Comparison of ENCODE assay signal across 8 cellular contexts in genomic region chr6:37134622-37135191, GRCh38. TPM values are rescaled to one million over a fixed set of nuclear protein-coding genes. Genes with fewer than 3 reads are reported as not detected.
A peak's percentile ranks its signal among the peaks of the same experiment; 100 is the strongest.
DNase-seq lines count a peak whose midpoint lies in the region; ATAC-seq and TF ChIP-seq lines count a peak whose summit lies in the region.

No MANE protein-coding gene starts in this region.

- DNase-seq in activated CD4-positive, alpha-beta T cell treated with anti-CD3 and anti-CD28 coated beads, Interleukin-2, amount 50 U/mL, for 1 hour: peak; percentile 18
- no peak for DNase-seq in activated CD4-positive, alpha-beta T cell treated with anti-CD3 and anti-CD28 coated beads for 48 hours
- DNase-seq in adipocyte (ENCODE audit: low read depth) (peak; percentile 95), stomach (peak; percentile 67), NCI-H1417 (lab: John Stamatoyannopoulos, UW) (no peak), NCI-H1092 (lab: John Stamatoyannopoulos, UW) (no peak)

- 16 to 34% (median 29%) methylated on average over 8 of the region's 8 CpGs for WGBS in stomach, 5 donors

- TF ChIP-seq EP300 in stomach (IDR thresholded peaks at IDR 0.05): peak; percentile 8

- no peaks in the 10 kb centered on the region for H3K36me3 ChIP-seq in adipocyte (ENCODE audit: control insufficient read depth, insufficient read depth, low read length, severe bottlenecking)
- no peaks in the 10 kb centered on the region for H3K36me3 ChIP-seq in stomach

- H3K4me1 ChIP-seq in adipocyte (ENCODE audit: control insufficient read depth, insufficient read depth, low read length) (peaks cover 74% of the 10 kb centered on the region), stomach (peaks cover 44 to 79% (median 66%) of the 10 kb centered on the region in 4 donors)

- peak overlapping the region; percentile 84 to 92 (median 90) for H3K27ac ChIP-seq in stomach

- H3K4me3 ChIP-seq in adipocyte (ENCODE audit: low read length): peak overlapping the region; percentile 2
- peak overlapping the region; percentile 15; the same call in 1 of the 2 replicates for H3K4me3 ChIP-seq in iPS-18c (ENCODE audit: insufficient read depth, low read depth, low read length)
- no peak overlapping the region for H3K4me3 ChIP-seq in stomach

- H3K9me3 ChIP-seq in adipocyte (ENCODE audit: control insufficient read depth, low read length): no peaks in the 10 kb centered on the region
- H3K9me3 ChIP-seq in iPS-18c (ENCODE audit: control insufficient read depth, insufficient read depth, low read length): no peaks in the 10 kb centered on the region
- H3K9me3 ChIP-seq in stomach: no peaks in the 10 kb centered on the region

- no peaks in the 10 kb centered on the region for H3K27me3 ChIP-seq in adipocyte (replicated peaks; ENCODE audit: control insufficient read depth, insufficient read depth, low read length)
- H3K27me3 ChIP-seq in stomach: no peaks in the 10 kb centered on the region

- no peak for TF ChIP-seq CTCF in stomach (IDR thresholded peaks at IDR 0.05)

- intact Hi-C loops in stomach (cut with DNase I; ENCODE audit: low total_unique reads): no loop called here

- peak overlapping the region; percentile 71 for H3K9ac ChIP-seq in adipocyte (ENCODE audit: low read length)

- TF ChIP-seq POLR2A in stomach (IDR thresholded peaks at IDR 0.05): no peak

- no peak for ATAC-seq in GM19452 (IDR thresholded peaks at IDR 0.05; ENCODE audit: unreplicated experiment)

RNA-seq across cellular contexts. Expression of gene PIM1, which starts 35.2 kb away (rescaled TPM):
- 10 to 100 TPM in 4 of 5 donors, 1 to 10 TPM in 1; 9.8 to 52.9 (median 16.9) TPM for total RNA-seq in stomach
- polyA plus RNA-seq in stomach: 10 to 100 TPM; 19.9 to 59.1 (median 25.5) TPM

Comparison
In these comparisons a context has a peak if more than half of its experiments do, and no peak if none do; other contexts are left out.
1. DNase-seq: peak in activated CD4-positive, alpha-beta T cell treated with anti-CD3 and anti-CD28 coated beads, Interleukin-2, amount 50 U/mL, for 1 hour (single experiment), adipocyte (single experiment) and stomach (single experiment); none in activated CD4-positive, alpha-beta T cell treated with anti-CD3 and anti-CD28 coated beads for 48 hours (single experiment), NCI-H1417 (0 of 3) and NCI-H1092 (single experiment).
2. H3K4me3 ChIP-seq: peak in adipocyte (single experiment) and iPS-18c (single experiment); none in stomach (0 of 4).